1 cellular context compared by ENCODE assay signal in the genomic region with DNA sequence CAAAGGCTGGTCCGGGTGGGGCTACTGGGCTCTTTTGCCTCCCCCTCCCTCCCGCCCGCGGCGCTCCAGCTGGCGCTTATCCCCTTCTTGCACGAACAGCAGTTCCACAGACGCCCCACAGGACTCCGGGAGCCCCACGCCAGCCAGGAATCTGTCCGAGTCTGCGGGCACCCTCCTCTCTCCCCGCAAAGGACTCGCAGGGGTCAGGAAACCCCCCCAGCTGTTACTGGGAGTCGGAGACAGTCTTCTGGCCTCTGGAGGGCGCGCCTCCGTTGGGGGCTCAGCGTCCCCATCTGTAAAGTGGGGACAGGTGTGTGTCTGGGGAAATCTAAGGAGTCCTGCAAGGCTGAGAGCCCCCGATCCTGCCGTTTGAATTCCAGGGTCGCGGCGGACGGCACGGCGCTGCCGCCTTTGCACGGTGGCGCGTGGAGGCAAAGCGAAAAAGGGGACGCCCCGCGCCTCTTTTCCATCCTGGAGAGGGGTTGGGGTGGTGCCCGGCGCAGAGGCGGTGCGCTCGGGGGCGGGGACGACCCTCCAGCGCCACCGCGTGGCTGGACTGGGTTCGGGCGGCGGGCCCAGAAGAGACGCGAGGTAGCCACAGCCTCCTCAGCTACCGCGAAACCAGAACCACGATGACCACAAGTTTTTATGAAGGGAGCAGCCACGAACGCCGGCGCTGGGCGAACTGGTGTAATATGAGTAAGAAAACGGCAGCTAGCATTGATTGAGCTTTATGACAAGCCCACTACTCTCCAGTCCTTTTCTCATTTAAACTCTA.
TF ChIP-seq lines count a peak whose summit lies in the region.

No MANE protein-coding gene starts in this region.

TF ChIP-seq in WTC11, 78 proteins besides CTCF, POLR2A, EP300 and RAD21 (continued from another document):
- TF ChIP-seq, protein P1, sequence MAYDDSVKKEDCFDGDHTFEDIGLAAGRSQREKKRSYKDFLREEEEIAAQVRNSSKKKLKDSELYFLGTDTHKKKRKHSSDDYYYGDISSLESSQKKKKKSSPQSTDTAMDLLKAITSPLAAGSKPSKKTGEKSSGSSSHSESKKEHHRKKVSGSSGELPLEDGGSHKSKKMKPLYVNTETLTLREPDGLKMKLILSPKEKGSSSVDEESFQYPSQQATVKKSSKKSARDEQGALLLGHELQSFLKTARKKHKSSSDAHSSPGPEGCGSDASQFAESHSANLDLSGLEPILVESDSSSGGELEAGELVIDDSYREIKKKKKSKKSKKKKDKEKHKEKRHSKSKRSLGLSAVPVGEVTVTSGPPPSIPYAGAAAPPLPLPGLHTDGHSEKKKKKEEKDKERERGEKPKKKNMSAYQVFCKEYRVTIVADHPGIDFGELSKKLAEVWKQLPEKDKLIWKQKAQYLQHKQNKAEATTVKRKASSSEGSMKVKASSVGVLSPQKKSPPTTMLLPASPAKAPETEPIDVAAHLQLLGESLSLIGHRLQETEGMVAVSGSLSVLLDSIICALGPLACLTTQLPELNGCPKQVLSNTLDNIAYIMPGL (CRISPR knock-in tag; IDR thresholded peaks at IDR 0.05): peak; percentile 79
- TF ChIP-seq ZNF232 (CRISPR knock-in tag; IDR thresholded peaks at IDR 0.05): peak; percentile 52; the same call in 1 of the 2 replicates
- TF ChIP-seq ZNF138 (CRISPR knock-in tag; conservative IDR thresholded peaks at IDR 0.05): no peak
- TF ChIP-seq, protein P2, sequence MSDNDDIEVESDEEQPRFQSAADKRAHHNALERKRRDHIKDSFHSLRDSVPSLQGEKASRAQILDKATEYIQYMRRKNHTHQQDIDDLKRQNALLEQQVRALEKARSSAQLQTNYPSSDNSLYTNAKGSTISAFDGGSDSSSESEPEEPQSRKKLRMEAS (CRISPR knock-in tag; IDR thresholded peaks at IDR 0.05): peak; percentile 56
- TF ChIP-seq FOXP1 (CRISPR knock-in tag; IDR thresholded peaks at IDR 0.05; ENCODE audit: borderline replicate concordance): peak; percentile 66; the same call in 1 of the 2 replicates
- TF ChIP-seq CREM (CRISPR knock-in tag; IDR thresholded peaks at IDR 0.05): 0 out of 2 replicates have a peak, but pooled peaks have one; percentile 42
- 0 out of 2 replicates have a peak, but pooled peaks have one; percentile 17 for TF ChIP-seq PRRX2 (CRISPR knock-in tag; IDR thresholded peaks at IDR 0.05)
- peak; percentile 50; the same call in 1 of the 2 replicates for TF ChIP-seq TEAD1 (CRISPR knock-in tag; IDR thresholded peaks at IDR 0.05)
- TF ChIP-seq ZNF317 (CRISPR knock-in tag; IDR thresholded peaks at IDR 0.05; ENCODE audit: borderline replicate concordance, low read depth): no peak
- peak; percentile 69 for TF ChIP-seq SP1 (CRISPR knock-in tag; conservative IDR thresholded peaks at IDR 0.05)
